ENCODE assay signal across 8 cellular contexts in genomic region chr1:161201828-161202712, GRCh38.
DNase-seq lines count a peak whose midpoint lies in the region; ATAC-seq and FAIRE-seq lines count a peak whose summit lies in the region.

TSS of gene NDUFS2 (plus strand) at chr1:161202367. CDS start at chr1:161202386, 19 bp downstream.

- peak; percentile 76 for FAIRE-seq in islet of Langerhans (lab: Jason Lieb, UNC)

- DNase-seq in Ammon's horn (ENCODE audit: low spot score) = peak; percentile 99
- peak; percentile 98 for DNase-seq in NCI-H446 treated with DMSO at 0.1 percent for 48 hours (lab: John Stamatoyannopoulos, UW)
- DNase-seq in cerebellar cortex (ENCODE audit: low spot score) = peak; percentile 100
- DNase-seq in stimulated activated CD4-positive, alpha-beta T cell treated with anti-CD3 and anti-CD28 coated beads, Interleukin-12 subunit alpha, Interleukin-12 subunit beta, amount 100 ng/mL, for 4 hours = peak; percentile 87

- ATAC-seq in GM19043 (IDR thresholded peaks at IDR 0.05; ENCODE audit: low read depth, unreplicated experiment) = peak; percentile 98
- ATAC-seq in HG03378 (IDR thresholded peaks at IDR 0.05; ENCODE audit: unreplicated experiment) = peak; percentile 86
- ATAC-seq in activated CD4-positive, CD25-positive, alpha-beta regulatory T cell treated with anti-CD3 and anti-CD28 coated beads, Interleukin-2, amount 50 U/mL, for 24 hours = peak; percentile 99

Comparison
In these comparisons a context has a peak if more than half of its experiments do, and no peak if none do; other contexts are left out.
1. Peak in every context shown above with its lines: DNase-seq and ATAC-seq.